In the genomic region with DNA sequence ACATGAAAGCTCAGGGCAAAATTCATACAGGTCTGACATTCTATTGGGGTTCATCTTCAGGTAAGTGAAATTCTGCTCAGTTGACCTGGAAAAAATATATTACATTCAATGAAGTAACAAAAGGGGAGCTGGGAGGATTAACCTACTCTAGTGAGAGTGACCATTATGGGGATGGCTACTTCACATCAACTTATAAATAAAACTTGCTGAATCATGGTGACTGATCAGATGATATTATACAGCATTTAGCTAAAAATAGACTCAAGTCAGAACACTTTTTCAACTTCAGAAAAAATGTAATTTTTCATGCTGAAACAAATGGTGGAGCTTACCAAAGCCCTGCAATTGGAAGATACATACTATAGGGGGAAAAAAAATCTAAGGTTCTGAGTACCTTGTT, we compare ENCODE assay signal across 30 cellular contexts.
A peak's percentile ranks its signal among the peaks of the same experiment; 100 is the strongest.
DNase-seq lines count a peak whose midpoint lies in the region; TF ChIP-seq lines count a peak whose summit lies in the region.
"Had no signal": no experiment of that assay in that cellular context is flagged by ENCODE, and none has a peak within 500 bp of the region (broad histone marks: within the 10 kb centered on the region; RNA-seq: fewer than 3 reads in every experiment).

No MANE protein-coding gene starts in this region.

- H3K9me3 ChIP-seq in breast epithelium = no peaks in the 10 kb centered on the region
- H3K9me3 ChIP-seq in fibroblast of lung (ENCODE audit: control insufficient read depth, insufficient read depth, low read depth, low read length) = no peaks in the 10 kb centered on the region
- no peaks in the 10 kb centered on the region for H3K9me3 ChIP-seq in osteoblast (ENCODE audit: low read depth, low read length)
- no peaks in the 10 kb centered on the region for H3K9me3 ChIP-seq in ascending aorta
- H3K9me3 ChIP-seq: BE2C, HAP-1, prostate gland, thoracic aorta, uterus had no signal

- H2AFZ ChIP-seq in fibroblast of lung (ENCODE audit: low read length) (no peak overlapping the region), osteoblast (ENCODE audit: low read length) (no peak overlapping the region)

- H3K9ac ChIP-seq in fibroblast of lung (ENCODE audit: insufficient read depth, low read length) = no peak overlapping the region

- no peaks in the 10 kb centered on the region for H3K9me3 Mint-ChIP-seq in MCF 10A (ENCODE audit: unreplicated experiment)

- POLR2A ChIA-PET in MCF 10A (lab: Yijun Ruan, JAX) = interaction anchor here (0.7 kb wide), 1 partner anchor 26 kb away, joined by 3 read pairs; no protein-coding TSS in a partner anchor

- CTCF ChIA-PET in MCF 10A (lab: Yijun Ruan, JAX) = no interaction called here

- H3K79me2 ChIP-seq in fibroblast of lung (ENCODE audit: control insufficient read depth, insufficient read depth, low read length) (no peaks in the 10 kb centered on the region), osteoblast (ENCODE audit: insufficient read depth, low read length) (no peaks in the 10 kb centered on the region)

- no TSS peak for BruUV-seq in MCF 10A (replicated peaks; lab: Mats Ljungman, UMichigan)

- no peak overlapping the region for H3K4me3 ChIP-seq in breast epithelium
- no peak overlapping the region for H3K4me3 ChIP-seq in fibroblast of lung (replicated peaks in 1 of 4; ENCODE audit: control extremely low read depth in 1 of 4, insufficient read depth in 1 of 4, low read depth in 3 of 4, low read length in 4 of 4)
- no peak overlapping the region for H3K4me3 ChIP-seq in osteoblast (ENCODE audit: insufficient read depth, low read length)
- no peak overlapping the region for H3K4me3 ChIP-seq in ascending aorta
- H3K4me3 ChIP-seq: dorsolateral prefrontal cortex, HAP-1, prostate gland, skin epidermis, thoracic aorta, uterus had no signal

- DNase-seq in MCF 10A (ENCODE audit: unreplicated experiment) = peak; percentile 1
- DNase-seq in breast epithelium (ENCODE audit: low spot score in 2 of 2) = no peak
- peak; percentile 10 for DNase-seq in RKO (ENCODE audit: low spot score)
- peak; percentile 1 to 32 for DNase-seq in fibroblast of lung (ENCODE audit: low read depth in 2 of 2)
- DNase-seq in osteoblast (ENCODE audit: insufficient read length, low spot score, missing footprints) = no peak
- DNase-seq in T1000 (lab: John Stamatoyannopoulos, UW) = no peak
- DNase-seq in cortex of kidney (lab: John Stamatoyannopoulos, UW) = no peak
- DNase-seq in ascending aorta (ENCODE audit: low spot score in 2 of 2) = no peak
- DNase-seq: 8988T; activated CD4-positive, alpha-beta T cell treated with anti-CD3 and anti-CD28 coated beads, Interleukin-2, amount 10 ng/mL, durations not matched to agents 24 days and 14 days; activated effector memory CD4-positive, alpha-beta T cell treated with anti-CD3 and anti-CD28 coated beads, Interleukin-2, amount 50 U/mL, for 16 hours; activated naive CD8-positive, alpha-beta T cell treated with anti-CD3 and anti-CD28 coated beads for 36 hours; activated T-cell treated with anti-CD3 and anti-CD28 coated beads, Interleukin-2, amount 50 U/mL, for 1 hour; BE2C; CD8-positive, alpha-beta memory T cell; DMS153; dorsolateral prefrontal cortex; GF-D8; KBM-7; mesendoderm; MV-4-11; NCI-H146; NCI-H510A; uterus had no signal

- H4K20me1 ChIP-seq in fibroblast of lung (ENCODE audit: control insufficient read depth, extremely low read depth, insufficient read depth, low read length) = no peaks in the 10 kb centered on the region
- H4K20me1 ChIP-seq in osteoblast (ENCODE audit: insufficient read depth, low read length) = no peaks in the 10 kb centered on the region

- no peaks in the 10 kb centered on the region for H3K27me3 ChIP-seq in breast epithelium
- H3K27me3 ChIP-seq in fibroblast of lung (ENCODE audit: control insufficient read depth, insufficient read depth, low read length) = no peaks in the 10 kb centered on the region
- no peaks in the 10 kb centered on the region for H3K27me3 ChIP-seq in osteoblast (ENCODE audit: insufficient read depth, low read length)
- H3K27me3 ChIP-seq in ascending aorta = no peaks in the 10 kb centered on the region
- H3K27me3 ChIP-seq: BE2C, dorsolateral prefrontal cortex, uterus had no signal

- H3K4me1 ChIP-seq in breast epithelium = no peaks in the 10 kb centered on the region
- H3K4me1 ChIP-seq in fibroblast of lung (ENCODE audit: control insufficient read depth, extremely low read depth, insufficient read depth, low read length) = no peaks in the 10 kb centered on the region
- H3K4me1 ChIP-seq in osteoblast (ENCODE audit: insufficient read depth, low read length) = no peaks in the 10 kb centered on the region
- no peaks in the 10 kb centered on the region for H3K4me1 ChIP-seq in ascending aorta
- H3K4me1 ChIP-seq: BE2C, HAP-1, prostate gland, uterus had no signal

- H3K36me3 Mint-ChIP-seq in MCF 10A (ENCODE audit: insufficient read depth, unreplicated experiment) = no peaks in the 10 kb centered on the region
- H3K36me3 Mint-ChIP-seq: activated naive CD8-positive, alpha-beta T cell treated with anti-CD3 and anti-CD28 coated beads for 36 hours; CD8-positive, alpha-beta memory T cell had no signal

- intact Hi-C loops in MCF 10A (cut with micrococcal nuclease) = no loop called here
- intact Hi-C loops in breast epithelium (cut with DNase I; ENCODE audit: low total_unique reads) = no loop called here
- intact Hi-C loops in ascending aorta (cut with DNase I) = no loop called here

- H3K27me3 Mint-ChIP-seq in MCF 10A (ENCODE audit: insufficient read depth, unreplicated experiment) = no peaks in the 10 kb centered on the region
- H3K27me3 Mint-ChIP-seq: activated CD4-positive, alpha-beta T cell treated with anti-CD3 and anti-CD28 coated beads, Interleukin-2, amount 10 ng/mL, durations not matched to agents 24 days and 14 days; activated naive CD8-positive, alpha-beta T cell treated with anti-CD3 and anti-CD28 coated beads for 36 hours; CD8-positive, alpha-beta memory T cell; central memory CD8-positive, alpha-beta T cell; stimulated activated naive CD8-positive, alpha-beta T cell treated with anti-CD3 and anti-CD28 coated beads, Interleukin-15, Interleukin-2, amounts not matched to agents 100 ng/mL and 50 ng/mL, for 24 hours had no signal

- H3K4me3 Mint-ChIP-seq in MCF 10A (ENCODE audit: unreplicated experiment) = no peak overlapping the region
- H3K4me3 Mint-ChIP-seq: activated CD4-positive, alpha-beta T cell treated with anti-CD3 and anti-CD28 coated beads, Interleukin-2, amount 10 ng/mL, durations not matched to agents 24 days and 14 days; activated naive CD8-positive, alpha-beta T cell treated with anti-CD3 and anti-CD28 coated beads for 36 hours; CD8-positive, alpha-beta memory T cell; central memory CD8-positive, alpha-beta T cell; stimulated activated naive CD8-positive, alpha-beta T cell treated with anti-CD3 and anti-CD28 coated beads, Interleukin-15, Interleukin-2, amounts not matched to agents 100 ng/mL and 50 ng/mL, for 24 hours had no signal

- no peak for TF ChIP-seq POLR2A in breast epithelium (IDR thresholded peaks at IDR 0.05)

- H3K4me2 ChIP-seq in fibroblast of lung (ENCODE audit: extremely low read depth, insufficient read depth, low read length) (no peak overlapping the region), osteoblast (ENCODE audit: insufficient read depth, low read length) (no peak overlapping the region)

- H3K36me3 ChIP-seq in breast epithelium = no peaks in the 10 kb centered on the region
- no peaks in the 10 kb centered on the region for H3K36me3 ChIP-seq in fibroblast of lung (ENCODE audit: control insufficient read depth, insufficient read depth, low read length)
- H3K36me3 ChIP-seq in osteoblast (ENCODE audit: insufficient read depth, low read length) = no peaks in the 10 kb centered on the region
- no peaks in the 10 kb centered on the region for H3K36me3 ChIP-seq in ascending aorta
- H3K36me3 ChIP-seq: BE2C, HAP-1, prostate gland, thoracic aorta, uterus had no signal

- no peak overlapping the region for H3K27ac Mint-ChIP-seq in MCF 10A (ENCODE audit: low read depth, unreplicated experiment)
- H3K27ac Mint-ChIP-seq: activated CD4-positive, alpha-beta T cell treated with anti-CD3 and anti-CD28 coated beads, Interleukin-2, amount 10 ng/mL, durations not matched to agents 24 days and 14 days; activated naive CD8-positive, alpha-beta T cell treated with anti-CD3 and anti-CD28 coated beads for 36 hours; CD8-positive, alpha-beta memory T cell; stimulated activated naive CD8-positive, alpha-beta T cell treated with anti-CD3 and anti-CD28 coated beads, Interleukin-15, Interleukin-2, amounts not matched to agents 100 ng/mL and 50 ng/mL, for 24 hours had no signal

- H3K27ac ChIP-seq in breast epithelium (no peak overlapping the region), fibroblast of lung (ENCODE audit: insufficient read depth, low read length) (no peak overlapping the region), osteoblast (ENCODE audit: low read depth, low read length) (no peak overlapping the region), ascending aorta (no peak overlapping the region)
- H3K27ac ChIP-seq: dorsolateral prefrontal cortex, prostate gland, skin epidermis, thoracic aorta, uterus had no signal

- H3K4me1 Mint-ChIP-seq in MCF 10A (ENCODE audit: insufficient read depth, unreplicated experiment) = no peaks in the 10 kb centered on the region
- H3K4me1 Mint-ChIP-seq: activated CD4-positive, alpha-beta T cell treated with anti-CD3 and anti-CD28 coated beads, Interleukin-2, amount 10 ng/mL, durations not matched to agents 24 days and 14 days; activated naive CD8-positive, alpha-beta T cell treated with anti-CD3 and anti-CD28 coated beads for 36 hours; CD8-positive, alpha-beta memory T cell; central memory CD8-positive, alpha-beta T cell had no signal

- TF ChIP-seq CTCF in MCF 10A (IDR thresholded peaks at IDR 0.05; ENCODE audit: unreplicated experiment) = no peak
- no peak for TF ChIP-seq CTCF in breast epithelium (IDR thresholded peaks at IDR 0.05)
- no peak for TF ChIP-seq CTCF in fibroblast of lung (conservative IDR thresholded peaks at IDR 0.05 in 1 of 2, IDR thresholded peaks at IDR 0.05 in 1 of 2; ENCODE audit: low read depth in 1 of 2, low read length in 2 of 2)
- TF ChIP-seq CTCF in osteoblast (IDR thresholded peaks at IDR 0.05; ENCODE audit: extremely low read depth, low read depth, low read length) = no peak
- no peak for TF ChIP-seq CTCF in ascending aorta (IDR thresholded peaks at IDR 0.05)

Comparison
In these comparisons a context has a peak if more than half of its experiments do, and no peak if none do; other contexts are left out.
1. DNase-seq: peak in MCF 10A (single experiment), RKO (single experiment) and fibroblast of lung (2 of 2); none in breast epithelium (0 of 2), osteoblast (single experiment), T1000 (single experiment), cortex of kidney (single experiment) and ascending aorta (0 of 2).